In the genomic region with DNA sequence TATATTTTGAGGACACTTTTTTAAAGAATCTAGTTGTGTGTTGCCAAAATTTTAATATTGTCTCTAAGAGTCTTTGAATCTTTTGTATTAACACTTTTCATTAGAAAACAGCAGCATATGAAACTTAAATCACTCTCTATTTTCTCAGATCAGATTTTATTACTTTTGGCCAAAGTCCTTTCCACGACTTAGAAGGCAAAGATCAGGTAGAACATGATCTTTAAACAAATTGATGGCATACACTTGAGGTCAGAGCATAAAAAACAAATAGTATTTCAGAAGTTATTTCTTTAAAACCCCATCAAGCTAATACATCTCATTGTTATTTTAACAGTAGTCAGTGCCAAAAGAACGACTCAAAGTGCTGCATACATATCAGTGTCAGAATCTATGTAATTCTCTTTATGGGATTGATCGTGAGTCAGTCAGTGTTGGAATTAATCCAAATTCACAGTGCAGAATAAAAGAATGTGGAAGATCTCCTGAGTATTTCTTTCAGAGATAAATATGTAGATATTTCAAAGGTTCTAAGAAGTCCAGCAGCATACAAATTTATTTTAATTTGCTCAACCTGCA, we compare ENCODE assay signal across 25 cellular contexts. TPM values are rescaled to one million over a fixed set of nuclear protein-coding genes. Genes with fewer than 3 reads are reported as not detected.
A peak's percentile ranks its signal among the peaks of the same experiment; 100 is the strongest.
DNase-seq lines count a peak whose midpoint lies in the region; ATAC-seq and TF ChIP-seq lines count a peak whose summit lies in the region.
"Had no signal": no experiment of that assay in that cellular context is flagged by ENCODE, and none has a peak within 500 bp of the region (broad histone marks: within the 10 kb centered on the region; RNA-seq: fewer than 3 reads in every experiment).

No MANE protein-coding gene starts in this region.

- no peaks in the 10 kb centered on the region for H3K36me3 Mint-ChIP-seq in nephron (ENCODE audit: low read depth)
- H3K36me3 Mint-ChIP-seq: activated CD8-positive, alpha-beta memory T cell treated with anti-CD3 and anti-CD28 coated beads, Interleukin-2, amount 10 ng/mL, durations not matched to agents 7 days and 5 days; memory B cell; natural killer cell had no signal

- DNase-seq in ELR (ENCODE audit: low read depth) (peak; percentile 36), PC-3 (peak; percentile 55), dermis blood vessel endothelial cell (peak; percentile 59), right cardiac atrium (no peak), cortex of kidney (lab: John Stamatoyannopoulos, UW) (no peak), NCI-H524 (lab: John Stamatoyannopoulos, UW) (no peak)
- DNase-seq: activated CD4-positive, alpha-beta T cell treated with anti-CD3 and anti-CD28 coated beads for 36 hours; activated CD8-positive, alpha-beta memory T cell treated with anti-CD3 and anti-CD28 coated beads, Interleukin-2, amount 10 ng/mL, durations not matched to agents 7 days and 5 days; activated effector memory CD4-positive, alpha-beta T cell treated with Interleukin-2 at 50 U/mL for 16 hours; amniotic stem cell; erythroblast; heart right ventricle; natural killer cell; NCI-H2107; NCI-H748 treated with DMSO at 0.1 percent for 48 hours; posterior cingulate gyrus; spleen; stimulated activated CD8-positive, alpha-beta memory T cell treated with anti-CD3 and anti-CD28 coated beads, Interleukin-4, amount 100 ng/mL, for 48 hours; substantia nigra had no signal

- peak overlapping the region; percentile 3 to 33 (median 22) for H3K27ac Mint-ChIP-seq in nephron
- H3K27ac Mint-ChIP-seq: activated CD4-positive, alpha-beta T cell treated with anti-CD3 and anti-CD28 coated beads for 36 hours; activated CD8-positive, alpha-beta memory T cell treated with anti-CD3 and anti-CD28 coated beads, Interleukin-2, amount 10 ng/mL, durations not matched to agents 7 days and 5 days; memory B cell; natural killer cell had no signal

- H3K27me3 ChIP-seq in PC-3 (ENCODE audit: low read length) (no peaks in the 10 kb centered on the region), right cardiac atrium (ENCODE audit: control insufficient read depth, insufficient read depth) (no peaks in the 10 kb centered on the region)
- H3K27me3 ChIP-seq: heart right ventricle, spleen had no signal

- H3F3A ChIP-seq in PC-3 (ENCODE audit: low read length, unreplicated experiment), result no peaks in the 10 kb centered on the region

- H3K9me3 ChIP-seq in PC-3 (ENCODE audit: low read length), result no peaks in the 10 kb centered on the region
- no peaks in the 10 kb centered on the region for H3K9me3 ChIP-seq in right cardiac atrium (ENCODE audit: control insufficient read depth, low read length)
- H3K9me3 ChIP-seq: HAP-1, heart right ventricle, spleen had no signal

- CTCF ChIA-PET in PC-3 (lab: Charles Lee), result no interaction called here

- H3K4me2 ChIP-seq in PC-3 (ENCODE audit: low read length), result no peak overlapping the region

- H3K4me1 Mint-ChIP-seq in nephron, result peaks cover 9% of the 10 kb centered on the region
- H3K4me1 Mint-ChIP-seq: activated CD4-positive, alpha-beta T cell treated with anti-CD3 and anti-CD28 coated beads for 36 hours; activated CD8-positive, alpha-beta memory T cell treated with anti-CD3 and anti-CD28 coated beads, Interleukin-2, amount 10 ng/mL, durations not matched to agents 7 days and 5 days; memory B cell; natural killer cell had no signal

- H3K27ac ChIP-seq in PC-3 (ENCODE audit: low read length) (no peak overlapping the region), right cardiac atrium (ENCODE audit: low read length) (no peak overlapping the region)
- H3K27ac ChIP-seq: coronary artery, heart right ventricle, spleen had no signal

- no peak overlapping the region for H3K4me3 Mint-ChIP-seq in nephron
- H3K4me3 Mint-ChIP-seq: activated CD4-positive, alpha-beta T cell treated with anti-CD3 and anti-CD28 coated beads for 36 hours; activated CD8-positive, alpha-beta memory T cell treated with anti-CD3 and anti-CD28 coated beads, Interleukin-2, amount 10 ng/mL, durations not matched to agents 7 days and 5 days; memory B cell; natural killer cell had no signal

- no peaks in the 10 kb centered on the region for H3K4me1 ChIP-seq in PC-3 (ENCODE audit: insufficient read depth, low read length)
- H3K4me1 ChIP-seq in right cardiac atrium (ENCODE audit: control insufficient read depth, insufficient read depth, low read length), result no peaks in the 10 kb centered on the region
- H3K4me1 ChIP-seq: HAP-1, heart right ventricle, spleen had no signal

- no peaks in the 10 kb centered on the region for H3K36me3 ChIP-seq in PC-3 (ENCODE audit: low read depth, low read length)
- H3K36me3 ChIP-seq: HAP-1, heart right ventricle, spleen had no signal

- H3K4me3 ChIP-seq in PC-3 (ENCODE audit: low read length) (no peak overlapping the region), right cardiac atrium (ENCODE audit: low read length) (no peak overlapping the region)
- H3K4me3 ChIP-seq: coronary artery, HAP-1, heart right ventricle, spleen had no signal

- TF ChIP-seq CTCF in PC-3 (conservative IDR thresholded peaks at IDR 0.05; ENCODE audit: low read depth, low read length), result no peak
- no peak for TF ChIP-seq CTCF in nephron (IDR thresholded peaks at IDR 0.05; ENCODE audit: unreplicated experiment in 3 of 3)

- no peak overlapping the region for H3K9ac ChIP-seq in PC-3 (ENCODE audit: low read length)

- no TSS peak for BruUV-seq in PC-3 (replicated peaks; lab: Mats Ljungman, UMichigan)

- no peaks in the 10 kb centered on the region for H3K9me2 ChIP-seq in PC-3 (replicated peaks; ENCODE audit: low read length)

- no peaks in the 10 kb centered on the region for H3K9me3 Mint-ChIP-seq in nephron

- H3K27me3 Mint-ChIP-seq in nephron (ENCODE audit: low read depth), result no peaks in the 10 kb centered on the region
- H3K27me3 Mint-ChIP-seq: activated CD4-positive, alpha-beta T cell treated with anti-CD3 and anti-CD28 coated beads for 36 hours; activated CD8-positive, alpha-beta memory T cell treated with anti-CD3 and anti-CD28 coated beads, Interleukin-2, amount 10 ng/mL, durations not matched to agents 7 days and 5 days; memory B cell had no signal

- H2AFZ ChIP-seq in PC-3 (ENCODE audit: low read length), result no peak overlapping the region

- POLR2A ChIA-PET in PC-3 (lab: Charles Lee; ENCODE audit: unreplicated experiment), result no interaction called here

- H3K79me2 ChIP-seq in PC-3 (ENCODE audit: low read length), result no peaks in the 10 kb centered on the region

- H4K20me1 ChIP-seq in PC-3 (ENCODE audit: low read length), result no peaks in the 10 kb centered on the region

- WGBS in right cardiac atrium, result 45% methylated on average over 3 of the region's 3 CpGs

- intact Hi-C loops in PC-3 (cut with micrococcal nuclease), result no loop called here
- intact Hi-C loops in right cardiac atrium (cut with DNase I), result no loop called here

- ATAC-seq in PC-3 (peak; percentile 89), right cardiac atrium (no peak), GM21360 (IDR thresholded peaks at IDR 0.05; ENCODE audit: unreplicated experiment) (no peak)
- ATAC-seq: activated CD4-positive, alpha-beta T cell treated with anti-CD3 and anti-CD28 coated beads for 36 hours; activated CD8-positive, alpha-beta memory T cell treated with anti-CD3 and anti-CD28 coated beads, Interleukin-2, amount 10 ng/mL, durations not matched to agents 7 days and 5 days; heart right ventricle; natural killer cell; Panc1 had no signal

RNA-seq across cellular contexts. Expression of a gene that starts 9.6 kb away (rescaled TPM):
- total RNA-seq in PC-3 (2014; rRNA removed), result 0.11 TPM in 1 of 2 replicates, not detected in the other
- total RNA-seq in dermis blood vessel endothelial cell, result 1.9 and 6.7 TPM in 2 replicates
- under 1 TPM in 1 of 4 donors, not detected in 3; 0.15 TPM for total RNA-seq in right cardiac atrium
- polyA plus RNA-seq in right cardiac atrium, result 0.29 TPM
- total RNA-seq: activated CD4-positive, alpha-beta T cell treated with anti-CD3 and anti-CD28 coated beads for 36 hours; activated CD8-positive, alpha-beta memory T cell treated with anti-CD3 and anti-CD28 coated beads, Interleukin-2, amount 10 ng/mL, durations not matched to agents 7 days and 5 days; natural killer cell; spleen had no signal

Comparison
In these comparisons a context has a peak if more than half of its experiments do, and no peak if none do; other contexts are left out.
1. DNase-seq: peak in ELR (single experiment), PC-3 (single experiment) and dermis blood vessel endothelial cell (single experiment); none in right cardiac atrium (0 of 3), cortex of kidney (single experiment) and NCI-H524 (0 of 2).